8 cellular contexts compared by ENCODE assay signal in genomic region chr9:15422355-15423327, GRCh38. TPM values are rescaled to one million over a fixed set of nuclear protein-coding genes. Genes with fewer than 3 reads are reported as not detected.
DNase-seq lines count a peak whose midpoint lies in the region; ATAC-seq and TF ChIP-seq lines count a peak whose summit lies in the region.

Gene SNAPC3, plus strand, starts transcription at chr9:15422876. Its CDS starts 4 bp downstream, at chr9:15422880.

- peak; percentile 96 to 99 for DNase-seq in NCI-H526 (lab: John Stamatoyannopoulos, UW)
- DNase-seq in activated CD4-positive, alpha-beta T cell treated with anti-CD3 and anti-CD28 coated beads, Interleukin-2, amount 10 ng/mL, durations not matched to agents 24 days and 14 days = peak; percentile 98
- peak; percentile 97 for DNase-seq in colonic mucosa
- DNase-seq in kidney tubule cell (ENCODE audit: low spot score) = peak; percentile 97
- peak; percentile 72 to 82 for DNase-seq in stimulated activated CD4-positive, alpha-beta T cell treated with anti-CD3 and anti-CD28 coated beads, Interleukin-1b, Interleukin-23, amount 100 ng/mL, for 1 hour (ENCODE audit: low read depth in 2 of 2)

- peak within 1 kb of the TSS; percentile 48 to 87 (median 84); a peak in 21 of 22 replicates for H3K27ac ChIP-seq in BLaER1 treated with 17β-estradiol and CSF1 and Interleukin-3, amounts not matched to agents 10 nM and 100 nM
- H3K27ac ChIP-seq in colonic mucosa = peak within 1 kb of the TSS; percentile 90

- no peak for TF ChIP-seq CTCF in colonic mucosa (IDR thresholded peaks at IDR 0.05)

- H3K27ac Mint-ChIP-seq in activated CD4-positive, alpha-beta T cell treated with anti-CD3 and anti-CD28 coated beads, Interleukin-2, amount 10 ng/mL, durations not matched to agents 24 days and 14 days = peak within 1 kb of the TSS; percentile 91

- no peaks in the 10 kb centered on the region for H3K9me3 Mint-ChIP-seq in activated CD4-positive, alpha-beta T cell treated with anti-CD3 and anti-CD28 coated beads, Interleukin-2, amount 10 ng/mL, durations not matched to agents 24 days and 14 days

- H3K4me3 Mint-ChIP-seq in activated CD4-positive, alpha-beta T cell treated with anti-CD3 and anti-CD28 coated beads, Interleukin-2, amount 10 ng/mL, durations not matched to agents 24 days and 14 days = peak within 1 kb of the TSS; percentile 97

- peaks cover 0 to 30% (median 16%) of the 10 kb centered on the region in 11 experiments; a peak in 12 of 22 replicates for H4K20me1 ChIP-seq in BLaER1 treated with 17β-estradiol and CSF1 and Interleukin-3, amounts not matched to agents 10 nM and 100 nM

- peaks cover 24% of the 10 kb centered on the region for H3K36me3 Mint-ChIP-seq in activated CD4-positive, alpha-beta T cell treated with anti-CD3 and anti-CD28 coated beads, Interleukin-2, amount 10 ng/mL, durations not matched to agents 24 days and 14 days (ENCODE audit: low read depth)

- H3K9ac ChIP-seq in BLaER1 treated with 17β-estradiol and CSF1 and Interleukin-3, amounts not matched to agents 10 nM and 100 nM = peak within 1 kb of the TSS; percentile 79 to 91 (median 89)
- peak within 1 kb of the TSS; percentile 93 to 97 for H3K9ac ChIP-seq in colonic mucosa (ENCODE audit: low read depth in 2 of 2, low read length in 2 of 2)

- peaks cover 43% of the 10 kb centered on the region for H3K4me1 Mint-ChIP-seq in activated CD4-positive, alpha-beta T cell treated with anti-CD3 and anti-CD28 coated beads, Interleukin-2, amount 10 ng/mL, durations not matched to agents 24 days and 14 days

- peaks cover 30 to 42% (median 39%) of the 10 kb centered on the region in 10 experiments for H3K4me1 ChIP-seq in BLaER1 treated with 17β-estradiol and CSF1 and Interleukin-3, amounts not matched to agents 10 nM and 100 nM
- peaks cover 25% of the 10 kb centered on the region for H3K4me1 ChIP-seq in colonic mucosa

- H3K27me3 ChIP-seq in BLaER1 treated with 17β-estradiol and CSF1 and Interleukin-3, amounts not matched to agents 10 nM and 100 nM = no peaks in the 10 kb centered on the region
- no peaks in the 10 kb centered on the region for H3K27me3 ChIP-seq in colonic mucosa

- H3K4me2 ChIP-seq in BLaER1 treated with 17β-estradiol and CSF1 and Interleukin-3, amounts not matched to agents 10 nM and 100 nM = peak within 1 kb of the TSS; percentile 77 to 90 (median 86)

- intact Hi-C loops in activated CD4-positive, alpha-beta T cell treated with anti-CD3 and anti-CD28 coated beads, Interleukin-2, amount 10 ng/mL, durations not matched to agents 24 days and 14 days (cut with micrococcal nuclease) = loop anchor here (1.0 to 10.0 kb wide), 11 partner anchors 65 to 318 kb away; partner anchors contain the start of gene CCDC171
- intact Hi-C loops in colonic mucosa (cut with DNase I) = loop anchor here (5.0 kb wide), 1 partner anchor 115 kb away; the partner anchor contains the start of gene TTC39B

- peaks cover 26 to 33% (median 31%) of the 10 kb centered on the region in 11 experiments; a peak in 21 of 22 replicates for H3K36me3 ChIP-seq in BLaER1 treated with 17β-estradiol and CSF1 and Interleukin-3, amounts not matched to agents 10 nM and 100 nM
- no peaks in the 10 kb centered on the region for H3K36me3 ChIP-seq in colonic mucosa

- peak within 1 kb of the TSS; percentile 76 to 100 (median 97) for H3K4me3 ChIP-seq in BLaER1 treated with 17β-estradiol and CSF1 and Interleukin-3, amounts not matched to agents 10 nM and 100 nM
- H3K4me3 ChIP-seq in colonic mucosa = peak within 1 kb of the TSS; percentile 98

- H3K9me3 ChIP-seq in BLaER1 treated with 17β-estradiol and CSF1 and Interleukin-3, amounts not matched to agents 10 nM and 100 nM (replicated peaks in 1 of 11) = peaks cover 0 to 6% (median 0%) of the 10 kb centered on the region in 11 experiments; a peak in 4 of 22 replicates
- no peaks in the 10 kb centered on the region for H3K9me3 ChIP-seq in colonic mucosa

- peaks cover 5% of the 10 kb centered on the region for H3K27me3 Mint-ChIP-seq in activated CD4-positive, alpha-beta T cell treated with anti-CD3 and anti-CD28 coated beads, Interleukin-2, amount 10 ng/mL, durations not matched to agents 24 days and 14 days

- ATAC-seq in GM19328 (IDR thresholded peaks at IDR 0.05; ENCODE audit: unreplicated experiment) (peak; percentile 96), HG03469 (IDR thresholded peaks at IDR 0.05; ENCODE audit: unreplicated experiment) (peak; percentile 97)

RNA-seq across cellular contexts. Expression of gene SNAPC3, which starts in this region (rescaled TPM):
- total RNA-seq in activated CD4-positive, alpha-beta T cell treated with anti-CD3 and anti-CD28 coated beads, Interleukin-2, amount 10 ng/mL, durations not matched to agents 24 days and 14 days = 31.7 and 35.9 TPM in 2 replicates
- total RNA-seq in colonic mucosa = 10 to 100 TPM; 36.9 to 56.6 TPM

Comparison
In these comparisons a context has a peak if more than half of its experiments do, and no peak if none do; other contexts are left out.
1. Peak in every context shown above with its lines: DNase-seq, ATAC-seq, H3K4me3 ChIP-seq and H3K27ac ChIP-seq.